ENCODE assay signal across 2 cellular contexts in the genomic region with DNA sequence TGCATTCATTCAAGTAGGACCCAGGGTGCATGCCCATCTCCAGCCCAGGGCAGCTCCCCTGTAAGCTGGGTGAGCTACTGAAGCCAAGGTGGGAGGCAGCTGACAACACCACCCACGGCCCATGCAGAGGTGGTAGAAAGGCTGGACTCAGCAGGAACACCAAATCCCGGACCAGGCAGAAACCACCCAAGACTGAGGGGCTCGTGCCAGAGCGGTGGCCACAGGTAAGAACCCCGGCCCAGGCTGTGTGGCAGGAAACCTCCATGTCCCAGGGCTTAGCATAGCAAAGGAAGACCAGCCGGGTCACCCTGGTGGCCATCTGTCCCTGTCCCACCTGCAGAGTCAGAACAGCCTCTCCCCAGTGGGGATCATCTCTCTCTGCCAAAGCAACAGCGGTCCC. TPM values are rescaled to one million over a fixed set of nuclear protein-coding genes. Genes with fewer than 3 reads are reported as not detected.
"Had no signal": no experiment of that assay in that cellular context is flagged by ENCODE, and none has a peak within 500 bp of the region (broad histone marks: within the 10 kb centered on the region; RNA-seq: fewer than 3 reads in every experiment).

No MANE protein-coding gene starts in this region.

RNA-seq across cellular contexts. Expression of a gene that starts 11.9 kb away (rescaled TPM):
- total RNA-seq: NCI-H460, PC-9 had no signal
